ENCODE assay signal across 8 cellular contexts in genomic region chrX:101407748-101408529, GRCh38. TPM values are rescaled to one million over a fixed set of nuclear protein-coding genes. Genes with fewer than 3 reads are reported as not detected.
DNase-seq lines count a peak whose midpoint lies in the region; ATAC-seq and TF ChIP-seq lines count a peak whose summit lies in the region.

Gene GLA, minus strand, starts transcription at chrX:101407925. Its CDS starts 22 bp downstream, at chrX:101407903.
Gene HNRNPH2, plus strand, starts transcription at chrX:101408222. Its CDS starts 3,767 bp downstream, at chrX:101411989.

- peaks cover 4% of the 10 kb centered on the region for H3K36me3 Mint-ChIP-seq in IgD-negative memory B cell

- no peaks in the 10 kb centered on the region for H3K9me3 ChIP-seq in mononuclear cell (ENCODE audit: low read depth, low read length)

- no peaks in the 10 kb centered on the region for H3K27me3 ChIP-seq in mononuclear cell (ENCODE audit: insufficient read depth, low read length)

- peaks cover 35% of the 10 kb centered on the region for H3K4me1 ChIP-seq in mononuclear cell (ENCODE audit: insufficient read depth, low read length)

- no peaks in the 10 kb centered on the region for H3K27me3 Mint-ChIP-seq in IgD-negative memory B cell

- no peak for TF ChIP-seq CTCF in epithelial cell of esophagus (IDR thresholded peaks at IDR 0.05; ENCODE audit: insufficient read depth, low read depth, low read length, missing control alignments)

- DNase-seq in DMS 273 (lab: John Stamatoyannopoulos, UW; ENCODE audit: unreplicated experiment) (peak; percentile 98), OCI-M2 (lab: John Stamatoyannopoulos, UW; ENCODE audit: unreplicated experiment) (peak; percentile 67), activated T-cell treated with anti-CD3 and anti-CD28 coated beads for 4 hours (peak; percentile 81), epithelial cell of esophagus (ENCODE audit: low read depth) (peak; percentile 96)
- DNase-seq in stimulated activated CD8-positive, alpha-beta memory T cell treated with anti-CD3 and anti-CD28 coated beads, Interleukin-4, amount 100 ng/mL, for 1 hour (ENCODE audit: low read depth in 2 of 2, low spot score in 1 of 2): peak; percentile 60 to 69

- H3K4me3 Mint-ChIP-seq in IgD-negative memory B cell: peak within 1 kb of the TSS; percentile 76 to 96 (median 92)

- peaks cover 15 to 30% (median 17%) of the 10 kb centered on the region in 3 donors for H3K4me1 Mint-ChIP-seq in IgD-negative memory B cell

- peak; percentile 93 for ATAC-seq in GM21529 (IDR thresholded peaks at IDR 0.05; ENCODE audit: unreplicated experiment)

- peak within 1 kb of the TSS; percentile 87 to 99 (median 97) for H3K27ac Mint-ChIP-seq in IgD-negative memory B cell

- H3K4me3 ChIP-seq in epithelial cell of esophagus (ENCODE audit: low read length): peak within 1 kb of the TSS; percentile 77
- H3K4me3 ChIP-seq in mononuclear cell (ENCODE audit: low read length): peak within 1 kb of the TSS; percentile 74

- H3K9me3 Mint-ChIP-seq in IgD-negative memory B cell: no peaks in the 10 kb centered on the region

RNA-seq across cellular contexts. Expression of gene GLA, which starts in this region (rescaled TPM):
- 17.9 TPM for polyA plus RNA-seq in IgD-negative memory B cell
- 33.2 TPM for total RNA-seq in mononuclear cell

RNA-seq across cellular contexts. Expression of gene HNRNPH2, which starts in this region (rescaled TPM):
- polyA plus RNA-seq in IgD-negative memory B cell: 74.2 TPM
- 75.5 TPM for total RNA-seq in mononuclear cell

Comparison
In these comparisons a context has a peak if more than half of its experiments do, and no peak if none do; other contexts are left out.
1. Peak in every context shown above with its lines: DNase-seq, ATAC-seq and H3K4me3 ChIP-seq.